ENCODE assay signal across 1 cellular context in genomic region chr7:114710495-114710894, GRCh38.
TF ChIP-seq lines count a peak whose summit lies in the region.

No MANE protein-coding gene starts in this region.

TF ChIP-seq in GM23338, 12 proteins besides CTCF, POLR2A, EP300 and RAD21 (continued from another document):
- TF ChIP-seq STAT1 (IDR thresholded peaks at IDR 0.05; ENCODE audit: unreplicated experiment) (no peak), ZNF462 (CRISPR knock-in tag; IDR thresholded peaks at IDR 0.05) (no peak)
